In genomic region chr18:52427521-52428175, GRCh38 we compare ENCODE assay signal across 24 cellular contexts.
"Had no signal": no experiment of that assay in that cellular context is flagged by ENCODE, and none has a peak within 500 bp of the region (broad histone marks: within the 10 kb centered on the region; RNA-seq: fewer than 3 reads in every experiment).

No MANE protein-coding gene starts in this region.

- H3K9me3 ChIP-seq: colonic mucosa, esophagus muscularis mucosa, esophagus squamous epithelium, gastrocnemius medialis, gastroesophageal sphincter, heart left ventricle, heart right ventricle had no signal

- H3K27me3 ChIP-seq: colonic mucosa, dorsolateral prefrontal cortex, esophagus muscularis mucosa, esophagus squamous epithelium, foreskin keratinocyte, gastrocnemius medialis, gastroesophageal sphincter, heart left ventricle, heart right ventricle had no signal

- DNase-seq: colonic mucosa; cortex of kidney; dermis blood vessel endothelial cell; dorsolateral prefrontal cortex; effector CD4-positive, alpha-beta T cell; effector CD8-positive, alpha-beta T cell; effector memory CD4-positive, alpha-beta T cell; effector memory CD8-positive, alpha-beta T cell; endodermal cell; erythroblast; esophagus squamous epithelium; foreskin fibroblast; foreskin keratinocyte; foreskin melanocyte; gastrocnemius medialis; glutamatergic neuron; head of caudate nucleus; heart left ventricle; heart right ventricle had no signal

- H3K36me3 ChIP-seq: colonic mucosa, esophagus muscularis mucosa, esophagus squamous epithelium, gastrocnemius medialis, gastroesophageal sphincter, heart left ventricle, heart right ventricle had no signal

- H3K27ac ChIP-seq: colonic mucosa, coronary artery, dorsolateral prefrontal cortex, epithelial cell of prostate, esophagus muscularis mucosa, esophagus squamous epithelium, foreskin keratinocyte, gastrocnemius medialis, gastroesophageal sphincter, heart left ventricle, heart right ventricle, hepatocyte had no signal

- H3K4me3 ChIP-seq: colonic mucosa, coronary artery, dorsolateral prefrontal cortex, esophagus muscularis mucosa, esophagus squamous epithelium, gastrocnemius medialis, gastroesophageal sphincter, heart left ventricle, heart right ventricle, hepatocyte had no signal

- H3K4me1 ChIP-seq: colonic mucosa, esophagus muscularis mucosa, esophagus squamous epithelium, foreskin keratinocyte, gastrocnemius medialis, gastroesophageal sphincter, heart left ventricle, heart right ventricle had no signal
